ENCODE assay signal across 25 cellular contexts in the genomic region with DNA sequence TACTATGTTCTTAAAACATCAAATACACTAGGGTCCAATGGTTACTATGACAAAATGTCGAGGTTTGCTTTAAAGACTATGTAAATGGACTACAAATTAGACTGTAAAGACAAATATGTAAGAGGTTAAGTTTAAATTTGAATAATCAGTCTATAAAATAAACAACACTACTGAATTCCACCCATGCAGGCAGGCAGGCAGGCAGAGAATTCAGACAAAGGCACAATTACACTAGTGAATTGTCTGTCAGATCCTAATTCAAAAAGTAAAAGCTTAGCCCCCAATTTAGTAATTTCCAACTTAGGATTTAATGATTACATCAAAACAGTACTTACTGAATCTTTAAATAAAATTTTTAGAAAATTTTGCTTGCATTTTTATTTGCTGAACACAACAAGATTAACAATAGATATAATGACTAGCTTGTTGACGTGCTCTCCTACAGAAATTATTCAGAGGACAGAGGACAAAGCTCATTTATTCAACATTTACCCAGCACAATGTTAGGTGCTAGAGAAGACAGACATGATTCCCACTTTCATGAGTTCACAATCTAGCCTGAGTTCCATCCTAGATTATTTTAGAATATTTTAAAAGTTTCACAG.
DNase-seq lines count a peak whose midpoint lies in the region; ATAC-seq, FAIRE-seq and TF ChIP-seq lines count a peak whose summit lies in the region.
"Had no signal": no experiment of that assay in that cellular context is flagged by ENCODE, and none has a peak within 500 bp of the region (broad histone marks: within the 10 kb centered on the region; RNA-seq: fewer than 3 reads in every experiment).

No MANE protein-coding gene starts in this region.

- no peaks in the 10 kb centered on the region for H3K9me3 Mint-ChIP-seq in brain
- H3K9me3 Mint-ChIP-seq in activated naive CD4-positive, alpha-beta T cell treated with anti-CD3 and anti-CD28 coated beads for 36 hours, result no peaks in the 10 kb centered on the region
- H3K9me3 Mint-ChIP-seq: activated naive CD4-positive, alpha-beta T cell treated with anti-CD3 and anti-CD28 coated beads, Interleukin-2, amount 10 ng/mL, durations not matched to agents 7 days and 5 days; dendritic cell treated with granulocyte-macrophage colony-stimulating factor and Interleukin-4, amounts not matched to agents 40 ng/mL and 50 ng/mL, for 4 days; naive B cell had no signal

- no peaks in the 10 kb centered on the region for H3K9me2 ChIP-seq in SK-N-SH

- POLR2A ChIA-PET in SK-N-SH (lab: Yijun Ruan, JAX), result no interaction called here

- H3K36me3 Mint-ChIP-seq in brain, result peaks cover 55% of the 10 kb centered on the region
- peaks cover 8% of the 10 kb centered on the region for H3K36me3 Mint-ChIP-seq in activated naive CD4-positive, alpha-beta T cell treated with anti-CD3 and anti-CD28 coated beads for 36 hours (ENCODE audit: low read depth)

- H2AFZ ChIP-seq in SK-N-SH (ENCODE audit: low read depth), result no peak overlapping the region

- peak overlapping the region in 4 of 5 experiments; percentile 31 to 81 (median 78) for H3K27ac Mint-ChIP-seq in brain
- no peak overlapping the region for H3K27ac Mint-ChIP-seq in activated naive CD4-positive, alpha-beta T cell treated with anti-CD3 and anti-CD28 coated beads for 36 hours
- H3K27ac Mint-ChIP-seq: activated CD4-positive, alpha-beta T cell treated with anti-CD3 and anti-CD28 coated beads for 36 hours; activated naive CD4-positive, alpha-beta T cell treated with anti-CD3 and anti-CD28 coated beads, Interleukin-2, amount 10 ng/mL, durations not matched to agents 7 days and 5 days; dendritic cell treated with granulocyte-macrophage colony-stimulating factor and Interleukin-4, amounts not matched to agents 40 ng/mL and 50 ng/mL, for 4 days; naive B cell had no signal

- CTCF ChIA-PET in SK-N-SH (lab: Yijun Ruan, JAX), result interaction anchor here (1.6 kb wide), 1 partner anchor 64 kb away, joined by 3 read pairs; no protein-coding TSS in a partner anchor
- CTCF ChIA-PET in activated naive CD4-positive, alpha-beta T cell treated with anti-CD3 and anti-CD28 coated beads for 36 hours (lab: Charles Lee), result interaction anchor here (1.1 kb wide), 1 partner anchor 98 kb away, joined by 3 read pairs; the partner anchor contains the start of gene CDK17

- H3K9ac ChIP-seq in SK-N-SH, result no peak overlapping the region
- H3K9ac ChIP-seq: BLaER1 treated with 17β-estradiol and CSF1 and Interleukin-3, amounts not matched to agents 10 nM and 100 nM had no signal

- H3K4me2 ChIP-seq in SK-N-SH, result no peak overlapping the region
- H3K4me2 ChIP-seq: BLaER1 treated with 17β-estradiol and CSF1 and Interleukin-3, amounts not matched to agents 10 nM and 100 nM had no signal

- DNase-seq in GM19239 (ENCODE audit: insufficient read length, low spot score) (no peak), NCI-H1436 (lab: John Stamatoyannopoulos, UW) (peak; percentile 2), midbrain (lab: John Stamatoyannopoulos, UW) (peak; percentile 71), SK-N-SH (no peak), NCI-H146 treated with DMSO at 0.1 percent for 48 hours (lab: John Stamatoyannopoulos, UW; ENCODE audit: unreplicated experiment) (no peak)
- DNase-seq in activated naive CD4-positive, alpha-beta T cell treated with anti-CD3 and anti-CD28 coated beads for 36 hours, result no peak
- DNase-seq: activated CD4-positive, alpha-beta T cell treated with anti-CD3 and anti-CD28 coated beads for 36 hours; activated naive CD4-positive, alpha-beta T cell treated with anti-CD3 and anti-CD28 coated beads, Interleukin-2, amount 10 ng/mL, durations not matched to agents 7 days and 5 days; activated T-cell treated with anti-CD3 and anti-CD28 coated beads, Interleukin-2, amount 50 U/mL, for 48 hours; Caco-2; DMS79 treated with DMSO at 0.1 percent for 48 hours; H7; left cardiac atrium; mesendoderm; naive B cell; NCI-H2171 treated with DMSO at 0.1 percent for 48 hours; NCI-H524; T-helper 2 cell had no signal

- peaks cover 3% of the 10 kb centered on the region for H3K27me3 Mint-ChIP-seq in brain
- H3K27me3 Mint-ChIP-seq in activated naive CD4-positive, alpha-beta T cell treated with anti-CD3 and anti-CD28 coated beads for 36 hours (ENCODE audit: low read depth), result no peaks in the 10 kb centered on the region
- H3K27me3 Mint-ChIP-seq: activated CD4-positive, alpha-beta T cell treated with anti-CD3 and anti-CD28 coated beads for 36 hours; activated naive CD4-positive, alpha-beta T cell treated with anti-CD3 and anti-CD28 coated beads, Interleukin-2, amount 10 ng/mL, durations not matched to agents 7 days and 5 days; dendritic cell treated with granulocyte-macrophage colony-stimulating factor and Interleukin-4, amounts not matched to agents 40 ng/mL and 50 ng/mL, for 4 days; naive B cell had no signal

- H3K4me1 Mint-ChIP-seq in brain, result peaks cover 38% of the 10 kb centered on the region
- H3K4me1 Mint-ChIP-seq in activated naive CD4-positive, alpha-beta T cell treated with anti-CD3 and anti-CD28 coated beads for 36 hours (ENCODE audit: low read depth), result peaks cover 18% of the 10 kb centered on the region

- 86% methylated on average over 2 of the region's 2 CpGs for WGBS in SK-N-SH (ENCODE audit: low lambda C conversion rate)

- peak overlapping the region in 3 of 5 experiments; percentile 2 to 62 (median 32) for H3K4me3 Mint-ChIP-seq in brain
- H3K4me3 Mint-ChIP-seq in activated naive CD4-positive, alpha-beta T cell treated with anti-CD3 and anti-CD28 coated beads for 36 hours, result no peak overlapping the region
- H3K4me3 Mint-ChIP-seq: activated CD4-positive, alpha-beta T cell treated with anti-CD3 and anti-CD28 coated beads for 36 hours; activated naive CD4-positive, alpha-beta T cell treated with anti-CD3 and anti-CD28 coated beads, Interleukin-2, amount 10 ng/mL, durations not matched to agents 7 days and 5 days; dendritic cell treated with granulocyte-macrophage colony-stimulating factor and Interleukin-4, amounts not matched to agents 40 ng/mL and 50 ng/mL, for 4 days; naive B cell had no signal

- peaks cover 26% of the 10 kb centered on the region for H3F3A ChIP-seq in SK-N-SH (replicated peaks; ENCODE audit: insufficient read depth)

- intact Hi-C loops in activated naive CD4-positive, alpha-beta T cell treated with anti-CD3 and anti-CD28 coated beads for 36 hours (cut with micrococcal nuclease), result no loop called here

- no peak for ATAC-seq in HG02938 (IDR thresholded peaks at IDR 0.05; ENCODE audit: unreplicated experiment)
- ATAC-seq: activated CD4-positive, alpha-beta T cell treated with anti-CD3 and anti-CD28 coated beads for 36 hours; left cardiac atrium had no signal

- TF ChIP-seq CTCF in brain (conservative IDR thresholded peaks at IDR 0.05) (no peak), SK-N-SH (IDR thresholded peaks at IDR 0.05) (no peak)

- peaks cover 12 to 57% of the 10 kb centered on the region in 2 experiments for H3K36me3 ChIP-seq in SK-N-SH (replicated peaks in 1 of 2; ENCODE audit: control insufficient read depth in 1 of 2, insufficient read depth in 2 of 2, low read length in 1 of 2)
- H3K36me3 ChIP-seq: vagina had no signal

- H3K27me3 ChIP-seq in SK-N-SH (ENCODE audit: insufficient read depth), result no peaks in the 10 kb centered on the region
- H3K27me3 ChIP-seq: BLaER1 treated with 17β-estradiol and CSF1 and Interleukin-3, amounts not matched to agents 10 nM and 100 nM; cardiac muscle cell; vagina had no signal

- no peak overlapping the region for H3K27ac ChIP-seq in SK-N-SH (ENCODE audit: low read depth in 2 of 2, low read length in 1 of 2)
- H3K27ac ChIP-seq: BLaER1 treated with 17β-estradiol and CSF1 and Interleukin-3, amounts not matched to agents 10 nM and 100 nM; cardiac muscle cell; skin epidermis; vagina had no signal

- TF ChIP-seq RAD21 in SK-N-SH (IDR thresholded peaks at IDR 0.05; ENCODE audit: low read length), result no peak

- no peaks in the 10 kb centered on the region for H3K9me3 ChIP-seq in SK-N-SH
- H3K9me3 ChIP-seq: BLaER1 treated with 17β-estradiol and CSF1 and Interleukin-3, amounts not matched to agents 10 nM and 100 nM; Caco-2; vagina had no signal

- H3K79me2 ChIP-seq in SK-N-SH (ENCODE audit: insufficient read depth), result peaks cover 77% of the 10 kb centered on the region

- TF ChIP-seq EP300 in SK-N-SH (IDR thresholded peaks at IDR 0.05; ENCODE audit: borderline replicate concordance in 1 of 2, low read depth in 1 of 2, low read length in 1 of 2), result no peak

- H3K4me1 ChIP-seq in SK-N-SH (ENCODE audit: control insufficient read depth in 1 of 2, insufficient read depth in 2 of 2, low read depth in 1 of 2, low read length in 1 of 2), result peaks cover 0 to 8% of the 10 kb centered on the region in 2 experiments; a peak in 2 of 4 replicates
- H3K4me1 ChIP-seq: BLaER1 treated with 17β-estradiol and CSF1 and Interleukin-3, amounts not matched to agents 10 nM and 100 nM; vagina had no signal

- no peak overlapping the region for H3K4me3 ChIP-seq in SK-N-SH (ENCODE audit: low read depth in 2 of 2, low read length in 1 of 2)
- H3K4me3 ChIP-seq: BLaER1 treated with 17β-estradiol and CSF1 and Interleukin-3, amounts not matched to agents 10 nM and 100 nM; cardiac muscle cell; skin epidermis; vagina had no signal

- H4K20me1 ChIP-seq in SK-N-SH (ENCODE audit: insufficient read depth), result no peaks in the 10 kb centered on the region

- FAIRE-seq in GM19239 (lab: Jason Lieb, UNC), result peak; percentile 48

TF ChIP-seq in SK-N-SH, 30 proteins besides CTCF, POLR2A, EP300 and RAD21 (continues in another document):
- no peak for TF ChIP-seq IRF3 (IDR thresholded peaks at IDR 0.05; ENCODE audit: low read depth, low read length)
- TF ChIP-seq SMC3 (IDR thresholded peaks at IDR 0.05; ENCODE audit: low read depth, low read length), result no peak
- TF ChIP-seq EZH2phosphoT487 (IDR thresholded peaks at IDR 0.05; ENCODE audit: borderline replicate concordance, low read depth), result no peak
- no peak for TF ChIP-seq TAF1 (IDR thresholded peaks at IDR 0.05; ENCODE audit: borderline replicate concordance, low read depth, low read length)
- TF ChIP-seq MXI1 (IDR thresholded peaks at IDR 0.05; ENCODE audit: low read depth, low read length), result no peak

Comparison
In these comparisons a context has a peak if more than half of its experiments do, and no peak if none do; other contexts are left out.
1. DNase-seq: peak in NCI-H1436 (single experiment) and midbrain (single experiment); none in GM19239 (single experiment), SK-N-SH (single experiment), NCI-H146 treated with DMSO at 0.1 percent for 48 hours (single experiment) and activated naive CD4-positive, alpha-beta T cell treated with anti-CD3 and anti-CD28 coated beads for 36 hours (single experiment).